In genomic region chrX:19798423-19798822, GRCh38 we compare ENCODE assay signal across 14 cellular contexts.
DNase-seq lines count a peak whose midpoint lies in the region; ATAC-seq and TF ChIP-seq lines count a peak whose summit lies in the region.
"Had no signal": no experiment of that assay in that cellular context is flagged by ENCODE, and none has a peak within 500 bp of the region (broad histone marks: within the 10 kb centered on the region; RNA-seq: fewer than 3 reads in every experiment).

No MANE protein-coding gene starts in this region.

- H3K36me3 ChIP-seq in KMS-11 (ENCODE audit: insufficient read depth): no peaks in the 10 kb centered on the region
- H3K36me3 ChIP-seq: esophagus muscularis mucosa had no signal

- H3K36me3 Mint-ChIP-seq in activated naive CD4-positive, alpha-beta T cell treated with anti-CD3 and anti-CD28 coated beads, Interleukin-2, amount 50 U/mL, for 72 hours: peaks cover 34 to 39% of the 10 kb centered on the region in 2 donors
- peaks cover 5% of the 10 kb centered on the region for H3K36me3 Mint-ChIP-seq in natural killer cell treated with Interleukin-12 subunit alpha and Interleukin-12 subunit beta and Interleukin-15 and Interleukin-18, amount 100 ng/mL, for 72 hours
- peaks cover 3% of the 10 kb centered on the region for H3K36me3 Mint-ChIP-seq in mesothelial cell of epicardium
- H3K36me3 Mint-ChIP-seq in nephron progenitor cell (ENCODE audit: low read depth): no peaks in the 10 kb centered on the region

- no peak overlapping the region for H3K9ac ChIP-seq in KMS-11

- ATAC-seq in activated naive CD4-positive, alpha-beta T cell treated with anti-CD3 and anti-CD28 coated beads, Interleukin-2, amount 50 U/mL, for 72 hours: peak; percentile 62 to 82
- ATAC-seq in natural killer cell treated with Interleukin-12 subunit alpha and Interleukin-12 subunit beta and Interleukin-15 and Interleukin-18, amount 100 ng/mL, for 72 hours: peak in 1 of 2 donors; percentile 31
- ATAC-seq: left colon had no signal

- no peak overlapping the region for H3K4me3 ChIP-seq in KMS-11 (IDR thresholded peaks at IDR 0.05; ENCODE audit: insufficient read depth, low read depth, low read length)
- H3K4me3 ChIP-seq: esophagus muscularis mucosa had no signal

- H3K27me3 Mint-ChIP-seq in natural killer cell treated with Interleukin-12 subunit alpha and Interleukin-12 subunit beta and Interleukin-15 and Interleukin-18, amount 100 ng/mL, for 72 hours: no peaks in the 10 kb centered on the region
- no peaks in the 10 kb centered on the region for H3K27me3 Mint-ChIP-seq in mesothelial cell of epicardium (ENCODE audit: low read depth)
- peaks cover 2% of the 10 kb centered on the region for H3K27me3 Mint-ChIP-seq in nephron progenitor cell (ENCODE audit: low read depth, poor library complexity)

- TF ChIP-seq CTCF in KMS-11 (conservative IDR thresholded peaks at IDR 0.05; ENCODE audit: low read depth, low read length) (no peak), mesothelial cell of epicardium (IDR thresholded peaks at IDR 0.05; ENCODE audit: unreplicated experiment) (no peak), nephron progenitor cell (IDR thresholded peaks at IDR 0.05) (no peak)

- no peaks in the 10 kb centered on the region for H4K20me1 ChIP-seq in KMS-11 (ENCODE audit: insufficient read depth)

- peak overlapping the region; percentile 82; the same call in 1 of the 2 replicates for H3K4me2 ChIP-seq in KMS-11

- H3K27me3 ChIP-seq in KMS-11 (ENCODE audit: insufficient read depth, low read depth): no peaks in the 10 kb centered on the region
- H3K27me3 ChIP-seq: esophagus muscularis mucosa had no signal

- peaks cover 47% of the 10 kb centered on the region for H3K4me1 ChIP-seq in KMS-11 (ENCODE audit: low read depth, poor library complexity, severe bottlenecking)

- no peaks in the 10 kb centered on the region for H3K9me3 Mint-ChIP-seq in activated naive CD4-positive, alpha-beta T cell treated with anti-CD3 and anti-CD28 coated beads, Interleukin-2, amount 50 U/mL, for 72 hours
- H3K9me3 Mint-ChIP-seq in natural killer cell treated with Interleukin-12 subunit alpha and Interleukin-12 subunit beta and Interleukin-15 and Interleukin-18, amount 100 ng/mL, for 72 hours: no peaks in the 10 kb centered on the region
- H3K9me3 Mint-ChIP-seq in mesothelial cell of epicardium: peaks cover 36% of the 10 kb centered on the region
- peaks cover 51% of the 10 kb centered on the region for H3K9me3 Mint-ChIP-seq in nephron progenitor cell

- DNase-seq in ELR (ENCODE audit: low read depth) (peak; percentile 33), mesothelial cell of epicardium (ENCODE audit: low spot score in 2 of 2, unreplicated experiment in 2 of 2) (no peak), nephron progenitor cell (no peak)
- DNase-seq in activated naive CD4-positive, alpha-beta T cell treated with anti-CD3 and anti-CD28 coated beads, Interleukin-2, amount 50 U/mL, for 72 hours (ENCODE audit: low spot score in 2 of 2): peak in 1 of 2 donors; percentile 67
- DNase-seq in natural killer cell treated with Interleukin-12 subunit alpha and Interleukin-12 subunit beta and Interleukin-15 and Interleukin-18, amount 100 ng/mL, for 72 hours (ENCODE audit: low spot score): no peak
- DNase-seq in activated CD8-positive, alpha-beta memory T cell treated with anti-CD3 and anti-CD28 coated beads, Interleukin-2, amount 50 U/mL, for 4 hours: no peak
- DNase-seq: KBM-7; left colon; NCI-H446 treated with DMSO at 0.1 percent for 48 hours; stimulated activated CD4-positive, alpha-beta T cell treated with anti-CD3 and anti-CD28 coated beads, Interleukin-4, amount 100 ng/mL, for 1 hour; stimulated activated naive CD4-positive, alpha-beta T cell treated with Interleukin-2 at 50 U/mL for 16 hours had no signal

- peaks cover 56% of the 10 kb centered on the region in 2 donors for H3K4me1 Mint-ChIP-seq in natural killer cell treated with Interleukin-12 subunit alpha and Interleukin-12 subunit beta and Interleukin-15 and Interleukin-18, amount 100 ng/mL, for 72 hours (ENCODE audit: low read depth in 2 of 2)
- peaks cover 32% of the 10 kb centered on the region for H3K4me1 Mint-ChIP-seq in mesothelial cell of epicardium
- H3K4me1 Mint-ChIP-seq in nephron progenitor cell: peaks cover 33% of the 10 kb centered on the region

- peak overlapping the region; percentile 98 to 99 for H3K27ac Mint-ChIP-seq in activated naive CD4-positive, alpha-beta T cell treated with anti-CD3 and anti-CD28 coated beads, Interleukin-2, amount 50 U/mL, for 72 hours
- peak overlapping the region; percentile 74 to 88 for H3K27ac Mint-ChIP-seq in natural killer cell treated with Interleukin-12 subunit alpha and Interleukin-12 subunit beta and Interleukin-15 and Interleukin-18, amount 100 ng/mL, for 72 hours
- H3K27ac Mint-ChIP-seq in mesothelial cell of epicardium (no peak overlapping the region), nephron progenitor cell (no peak overlapping the region)

- H2AFZ ChIP-seq in KMS-11 (ENCODE audit: low read depth): no peak overlapping the region

- H3K27ac ChIP-seq in KMS-11: peak overlapping the region; percentile 80; the same call in 1 of the 2 replicates
- H3K27ac ChIP-seq: C4-2B had no signal

- peaks cover 19% of the 10 kb centered on the region for H3K79me2 ChIP-seq in KMS-11 (ENCODE audit: insufficient read depth, low read depth)

- H3K4me3 Mint-ChIP-seq in natural killer cell treated with Interleukin-12 subunit alpha and Interleukin-12 subunit beta and Interleukin-15 and Interleukin-18, amount 100 ng/mL, for 72 hours: peak overlapping the region; percentile 82
- H3K4me3 Mint-ChIP-seq in mesothelial cell of epicardium (no peak overlapping the region), nephron progenitor cell (no peak overlapping the region)

Comparison
In these comparisons a context has a peak if more than half of its experiments do, and no peak if none do; other contexts are left out.
1. H3K27ac Mint-ChIP-seq: peak in activated naive CD4-positive, alpha-beta T cell treated with anti-CD3 and anti-CD28 coated beads, Interleukin-2, amount 50 U/mL, for 72 hours (2 of 2) and natural killer cell treated with Interleukin-12 subunit alpha and Interleukin-12 subunit beta and Interleukin-15 and Interleukin-18, amount 100 ng/mL, for 72 hours (2 of 2); none in mesothelial cell of epicardium (single experiment) and nephron progenitor cell (single experiment).